ENCODE assay signal across 11 cellular contexts in the genomic region with DNA sequence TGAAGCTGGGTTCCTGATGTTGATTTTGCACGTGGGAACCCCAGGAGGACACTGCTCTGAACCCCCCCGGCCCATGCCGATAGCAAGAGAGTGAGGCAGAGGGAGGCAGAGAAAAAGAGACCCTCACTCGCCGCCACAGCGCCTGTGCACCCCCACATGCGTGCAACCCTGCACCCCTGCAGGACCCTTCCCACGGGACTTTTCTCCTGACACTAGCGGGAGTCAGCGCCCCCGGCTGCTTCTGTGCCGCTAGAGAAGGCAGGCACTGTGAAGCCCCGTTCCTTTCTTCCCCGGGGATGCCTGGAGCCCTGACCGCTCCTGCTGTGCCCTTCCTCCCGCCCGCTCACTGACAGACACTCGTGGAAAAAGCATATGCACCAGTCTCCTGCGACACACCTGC.
DNase-seq lines count a peak whose midpoint lies in the region; ATAC-seq and TF ChIP-seq lines count a peak whose summit lies in the region.
"Had no signal": no experiment of that assay in that cellular context is flagged by ENCODE, and none has a peak within 500 bp of the region (broad histone marks: within the 10 kb centered on the region; RNA-seq: fewer than 3 reads in every experiment).

No MANE protein-coding gene starts in this region.

- H3K4me1 Mint-ChIP-seq in stimulated activated naive CD8-positive, alpha-beta T cell treated with anti-CD3 and anti-CD28 coated beads, Interleukin-15, amount 100 ng/mL, for 72 hours, result peaks cover 26% of the 10 kb centered on the region

- peak overlapping the region in 1 of 2 donors; percentile 71 for H3K27ac Mint-ChIP-seq in stimulated activated naive CD8-positive, alpha-beta T cell treated with anti-CD3 and anti-CD28 coated beads, Interleukin-15, amount 100 ng/mL, for 72 hours

- TF ChIP-seq CTCF in coronary artery (IDR thresholded peaks at IDR 0.05), result no peak

- DNase-seq in stimulated activated naive CD8-positive, alpha-beta T cell treated with anti-CD3 and anti-CD28 coated beads, Interleukin-15, amount 100 ng/mL, for 72 hours, result no peak
- DNase-seq in stimulated activated naive CD8-positive, alpha-beta T cell treated with anti-CD3 and anti-CD28 coated beads, Interleukin-15, Interleukin-2, amounts not matched to agents 100 U/mL and 50 U/mL, for 24 hours, result no peak
- DNase-seq in foreskin melanocyte, result no peak
- DNase-seq in DMS 273 (lab: John Stamatoyannopoulos, UW; ENCODE audit: unreplicated experiment), result no peak
- DNase-seq in coronary artery (ENCODE audit: low spot score), result no peak
- no peak for DNase-seq in OCI-M1 (lab: John Stamatoyannopoulos, UW)
- DNase-seq: NCI-H446 had no signal

- H3K4me3 Mint-ChIP-seq in stimulated activated naive CD8-positive, alpha-beta T cell treated with anti-CD3 and anti-CD28 coated beads, Interleukin-15, amount 100 ng/mL, for 72 hours, result peak overlapping the region in 1 of 2 donors; percentile 9

- no peak overlapping the region for H3K4me3 ChIP-seq in coronary artery
- H3K4me3 ChIP-seq: A549, lung had no signal

- H3K27me3 Mint-ChIP-seq in stimulated activated naive CD8-positive, alpha-beta T cell treated with anti-CD3 and anti-CD28 coated beads, Interleukin-15, amount 100 ng/mL, for 72 hours, result no peaks in the 10 kb centered on the region

- no peak overlapping the region for H3K27ac ChIP-seq in coronary artery
- H3K27ac ChIP-seq: A549 had no signal

- ATAC-seq in stimulated activated naive CD8-positive, alpha-beta T cell treated with anti-CD3 and anti-CD28 coated beads, Interleukin-15, amount 100 ng/mL, for 72 hours, result peak; percentile 44
- no peak for ATAC-seq in stimulated activated naive CD8-positive, alpha-beta T cell treated with anti-CD3 and anti-CD28 coated beads, Interleukin-15, Interleukin-2, amounts not matched to agents 100 U/mL and 50 U/mL, for 24 hours
- ATAC-seq in HG02642 (IDR thresholded peaks at IDR 0.05; ENCODE audit: poor library complexity, unreplicated experiment) (peak; percentile 40), HG03469 (IDR thresholded peaks at IDR 0.05; ENCODE audit: unreplicated experiment) (peak; percentile 6)
- ATAC-seq: A549 had no signal

- no peaks in the 10 kb centered on the region for H3K9me3 Mint-ChIP-seq in stimulated activated naive CD8-positive, alpha-beta T cell treated with anti-CD3 and anti-CD28 coated beads, Interleukin-15, amount 100 ng/mL, for 72 hours
